26 cellular contexts compared by ENCODE assay signal in genomic region chr7:67805921-67806471, GRCh38.
"Had no signal": no experiment of that assay in that cellular context is flagged by ENCODE, and none has a peak within 500 bp of the region (broad histone marks: within the 10 kb centered on the region; RNA-seq: fewer than 3 reads in every experiment).

No MANE protein-coding gene starts in this region.

- H3K27ac ChIP-seq: colonic mucosa, coronary artery, dorsolateral prefrontal cortex, epithelial cell of prostate, esophagus muscularis mucosa, esophagus squamous epithelium, foreskin keratinocyte, gastrocnemius medialis, gastroesophageal sphincter, heart left ventricle had no signal

- FAIRE-seq: colon, endothelial cell of umbilical vein, frontal cortex had no signal

- ATAC-seq: effector memory CD8-positive, alpha-beta T cell; esophagus mucosa; foreskin keratinocyte; gastrocnemius medialis; gastroesophageal sphincter; heart left ventricle had no signal

- H3K36me3 ChIP-seq: colonic mucosa, esophagus muscularis mucosa, esophagus squamous epithelium, gastrocnemius medialis, gastroesophageal sphincter, heart left ventricle had no signal

- H3K27me3 ChIP-seq: colonic mucosa, esophagus muscularis mucosa, foreskin keratinocyte, gastrocnemius medialis, gastroesophageal sphincter had no signal

- H3K4me1 ChIP-seq: colonic mucosa, esophagus muscularis mucosa, esophagus squamous epithelium, foreskin keratinocyte, gastrocnemius medialis, gastroesophageal sphincter, heart left ventricle had no signal

- H3K9me3 ChIP-seq: colonic mucosa, esophagus muscularis mucosa, esophagus squamous epithelium, gastrocnemius medialis, gastroesophageal sphincter, heart left ventricle had no signal

- DNase-seq: colonic mucosa; cortex of kidney; dermis blood vessel endothelial cell; dorsolateral prefrontal cortex; effector CD4-positive, alpha-beta T cell; effector CD8-positive, alpha-beta T cell; effector memory CD4-positive, alpha-beta T cell; effector memory CD8-positive, alpha-beta T cell; endodermal cell; erythroblast; esophagus squamous epithelium; foreskin fibroblast; foreskin keratinocyte; foreskin melanocyte; gastrocnemius medialis; glutamatergic neuron; head of caudate nucleus; heart left ventricle had no signal

- H3K4me3 ChIP-seq: colonic mucosa, coronary artery, dorsolateral prefrontal cortex, esophagus muscularis mucosa, esophagus squamous epithelium, gastrocnemius medialis, gastroesophageal sphincter, heart left ventricle had no signal
